Comparison of ENCODE assay signal across 17 cellular contexts in the genomic region with DNA sequence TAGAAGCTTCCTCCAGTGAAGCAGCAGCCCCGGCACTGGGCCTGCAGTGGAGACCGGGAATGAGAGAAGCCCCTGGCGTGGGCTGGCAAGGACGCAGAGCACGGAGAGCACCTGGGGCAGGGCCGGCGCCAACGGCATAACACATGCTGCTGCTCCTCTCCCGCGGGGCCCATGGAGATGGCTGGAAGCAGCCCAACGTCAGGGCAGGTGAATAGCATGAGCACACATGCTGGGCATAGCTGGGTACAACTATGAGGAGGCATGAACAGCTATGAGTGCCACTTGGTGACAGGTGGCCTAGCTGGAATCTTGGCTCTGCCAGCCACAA.
A peak's percentile ranks its signal among the peaks of the same experiment; 100 is the strongest.
DNase-seq lines count a peak whose midpoint lies in the region; ATAC-seq and FAIRE-seq lines count a peak whose summit lies in the region.
"Had no signal": no experiment of that assay in that cellular context is flagged by ENCODE, and none has a peak within 500 bp of the region (broad histone marks: within the 10 kb centered on the region; RNA-seq: fewer than 3 reads in every experiment).

No MANE protein-coding gene starts in this region.

- no peaks in the 10 kb centered on the region for H3K9me3 Mint-ChIP-seq in stimulated activated naive CD8-positive, alpha-beta T cell treated with anti-CD3 and anti-CD28 coated beads, Interleukin-15, Interleukin-2, amounts not matched to agents 100 ng/mL and 50 ng/mL, for 24 hours
- H3K9me3 Mint-ChIP-seq: T-helper 1 cell treated with Interleukin-12 subunit alpha and Interleukin-12 subunit beta and Interleukin-4 antibody, amounts not matched to agents 30 μg/mL and 1 μg/mL, for 36 hours had no signal

- H3K36me3 Mint-ChIP-seq in stimulated activated naive CD8-positive, alpha-beta T cell treated with anti-CD3 and anti-CD28 coated beads, Interleukin-15, Interleukin-2, amounts not matched to agents 100 ng/mL and 50 ng/mL, for 24 hours (ENCODE audit: low read depth), result no peaks in the 10 kb centered on the region
- H3K36me3 Mint-ChIP-seq: WTC11 had no signal

- peak overlapping the region; percentile 59 for H3K4me3 Mint-ChIP-seq in stimulated activated naive CD8-positive, alpha-beta T cell treated with anti-CD3 and anti-CD28 coated beads, Interleukin-15, Interleukin-2, amounts not matched to agents 100 ng/mL and 50 ng/mL, for 24 hours
- H3K4me3 Mint-ChIP-seq: T-helper 1 cell treated with Interleukin-12 subunit alpha and Interleukin-12 subunit beta and Interleukin-4 antibody, amounts not matched to agents 30 μg/mL and 1 μg/mL, for 36 hours; WTC11 had no signal

- ATAC-seq in stimulated activated naive CD8-positive, alpha-beta T cell treated with anti-CD3 and anti-CD28 coated beads, Interleukin-15, Interleukin-2, amounts not matched to agents 100 U/mL and 50 U/mL, for 24 hours, result no peak
- no peak for ATAC-seq in GM18498 (IDR thresholded peaks at IDR 0.05; ENCODE audit: unreplicated experiment)
- ATAC-seq: foreskin keratinocyte, left cardiac atrium, right lobe of liver, WTC11 had no signal

- peak overlapping the region; percentile 90 for H3K27ac Mint-ChIP-seq in stimulated activated naive CD8-positive, alpha-beta T cell treated with anti-CD3 and anti-CD28 coated beads, Interleukin-15, Interleukin-2, amounts not matched to agents 100 ng/mL and 50 ng/mL, for 24 hours
- H3K27ac Mint-ChIP-seq: WTC11 had no signal

- FAIRE-seq in HTR-8/SVneo (lab: Jason Lieb, UNC), result no peak
- FAIRE-seq: colon had no signal

- no peaks in the 10 kb centered on the region for H3K27me3 Mint-ChIP-seq in stimulated activated naive CD8-positive, alpha-beta T cell treated with anti-CD3 and anti-CD28 coated beads, Interleukin-15, Interleukin-2, amounts not matched to agents 100 ng/mL and 50 ng/mL, for 24 hours

- no peak for DNase-seq in stimulated activated naive CD8-positive, alpha-beta T cell treated with anti-CD3 and anti-CD28 coated beads, Interleukin-15, Interleukin-2, amounts not matched to agents 100 U/mL and 50 U/mL, for 24 hours
- DNase-seq in NCI-H2029 treated with DMSO at 0.1 percent for 48 hours (lab: John Stamatoyannopoulos, UW) (peak; percentile 56), cerebellar cortex (ENCODE audit: low spot score) (peak; percentile 79), NCI-H510A treated with DMSO at 0.1 percent for 48 hours (lab: John Stamatoyannopoulos, UW) (no peak), HTR-8/SVneo (ENCODE audit: insufficient read length, low spot score) (no peak)
- DNase-seq: aorta, foreskin keratinocyte, left cardiac atrium, midbrain, NCI-H2227 treated with DMSO at 0.1 percent for 48 hours, right lobe of liver, SHP77 had no signal

- peaks cover 92% of the 10 kb centered on the region for H3K4me1 Mint-ChIP-seq in stimulated activated naive CD8-positive, alpha-beta T cell treated with anti-CD3 and anti-CD28 coated beads, Interleukin-15, Interleukin-2, amounts not matched to agents 100 ng/mL and 50 ng/mL, for 24 hours (ENCODE audit: low read depth)
- H3K4me1 Mint-ChIP-seq: WTC11 had no signal

Comparison
In these comparisons a context has a peak if more than half of its experiments do, and no peak if none do; other contexts are left out.
1. DNase-seq: peak in NCI-H2029 treated with DMSO at 0.1 percent for 48 hours (single experiment) and cerebellar cortex (single experiment); none in stimulated activated naive CD8-positive, alpha-beta T cell treated with anti-CD3 and anti-CD28 coated beads, Interleukin-15, Interleukin-2, amounts not matched to agents 100 U/mL and 50 U/mL, for 24 hours (single experiment), NCI-H510A treated with DMSO at 0.1 percent for 48 hours (single experiment) and HTR-8/SVneo (single experiment).